In genomic region chr19:10782795-10783194, GRCh38 we compare ENCODE assay signal across 28 cellular contexts. TPM values are rescaled to one million over a fixed set of nuclear protein-coding genes. Genes with fewer than 3 reads are reported as not detected.
DNase-seq lines count a peak whose midpoint lies in the region; ATAC-seq and TF ChIP-seq lines count a peak whose summit lies in the region.
"Had no signal": no experiment of that assay in that cellular context is flagged by ENCODE, and none has a peak within 500 bp of the region (broad histone marks: within the 10 kb centered on the region; RNA-seq: fewer than 3 reads in every experiment).

No MANE protein-coding gene starts in this region.

- H3K9me3 ChIP-seq in right atrium auricular region: no peaks in the 10 kb centered on the region
- no peaks in the 10 kb centered on the region for H3K9me3 ChIP-seq in T-helper 17 cell (ENCODE audit: control insufficient read depth, low read length, poor library complexity, severe bottlenecking)
- no peaks in the 10 kb centered on the region for H3K9me3 ChIP-seq in left ventricle myocardium inferior (replicated peaks)
- H3K9me3 ChIP-seq: A549, pancreas, Peyer's patch, thyroid gland, vagina had no signal

- H3K36me3 ChIP-seq in right atrium auricular region (peaks cover 97% of the 10 kb centered on the region), left ventricle myocardium inferior (peaks cover 93% of the 10 kb centered on the region), H7 (replicated peaks; ENCODE audit: control insufficient read depth, insufficient read depth, low read length) (peaks cover 30% of the 10 kb centered on the region)

- no peak overlapping the region for H3K4me3 Mint-ChIP-seq in T-helper 17 cell
- H3K4me3 Mint-ChIP-seq in stimulated activated effector memory CD8-positive, alpha-beta T cell treated with anti-CD3 and anti-CD28 coated beads, Interleukin-12 subunit alpha, Interleukin-12 subunit beta, amount 100 ng/mL, for 72 hours: no peak overlapping the region
- no peak overlapping the region for H3K4me3 Mint-ChIP-seq in progenitor cell of endocrine pancreas (ENCODE audit: low read depth)
- H3K4me3 Mint-ChIP-seq: endodermal cell had no signal

- no peaks in the 10 kb centered on the region for H3K9me3 Mint-ChIP-seq in stimulated activated effector memory CD8-positive, alpha-beta T cell treated with anti-CD3 and anti-CD28 coated beads, Interleukin-12 subunit alpha, Interleukin-12 subunit beta, amount 100 ng/mL, for 72 hours
- H3K9me3 Mint-ChIP-seq in progenitor cell of endocrine pancreas (ENCODE audit: low read depth): no peaks in the 10 kb centered on the region
- H3K9me3 Mint-ChIP-seq: endodermal cell had no signal

- H3K27me3 Mint-ChIP-seq in T-helper 17 cell (no peaks in the 10 kb centered on the region), progenitor cell of endocrine pancreas (no peaks in the 10 kb centered on the region)

- peak; percentile 86 for ATAC-seq in Right ventricle myocardium inferior
- ATAC-seq in T-helper 17 cell: no peak
- ATAC-seq in stimulated activated effector memory CD8-positive, alpha-beta T cell treated with anti-CD3 and anti-CD28 coated beads, Interleukin-12 subunit alpha, Interleukin-12 subunit beta, amount 100 ng/mL, for 72 hours: no peak
- ATAC-seq: A549, esophagus mucosa, pancreas had no signal

- H3K27ac Mint-ChIP-seq in T-helper 17 cell (peak overlapping the region; percentile 82), progenitor cell of endocrine pancreas (no peak overlapping the region)
- H3K27ac Mint-ChIP-seq in stimulated activated effector memory CD8-positive, alpha-beta T cell treated with anti-CD3 and anti-CD28 coated beads, Interleukin-12 subunit alpha, Interleukin-12 subunit beta, amount 100 ng/mL, for 72 hours: peak overlapping the region; percentile 83
- H3K27ac Mint-ChIP-seq: endodermal cell had no signal

- H3K4me1 ChIP-seq in right atrium auricular region: peaks cover 0 to 17% of the 10 kb centered on the region in 2 donors
- H3K4me1 ChIP-seq in left ventricle myocardium inferior: peaks cover 56% of the 10 kb centered on the region
- H3K4me1 ChIP-seq: A549, pancreas, Peyer's patch had no signal

- H3K4me3 ChIP-seq in right atrium auricular region (no peak overlapping the region), left ventricle myocardium inferior (no peak overlapping the region), H7 (ENCODE audit: insufficient read depth, low read depth, low read length) (no peak overlapping the region)
- H3K4me3 ChIP-seq: A549, pancreas, Peyer's patch, smooth muscle cell, thyroid gland, vagina had no signal

- no peak for TF ChIP-seq CTCF in right atrium auricular region (IDR thresholded peaks at IDR 0.05)
- no peak for TF ChIP-seq CTCF in left ventricle myocardium inferior (IDR thresholded peaks at IDR 0.05; ENCODE audit: borderline replicate concordance)
- TF ChIP-seq CTCF in progenitor cell of endocrine pancreas (IDR thresholded peaks at IDR 0.05; ENCODE audit: unreplicated experiment): no peak

- H3K4me1 Mint-ChIP-seq in T-helper 17 cell (peaks cover 8% of the 10 kb centered on the region), progenitor cell of endocrine pancreas (ENCODE audit: low read depth) (no peaks in the 10 kb centered on the region)
- peaks cover 14% of the 10 kb centered on the region for H3K4me1 Mint-ChIP-seq in stimulated activated effector memory CD8-positive, alpha-beta T cell treated with anti-CD3 and anti-CD28 coated beads, Interleukin-12 subunit alpha, Interleukin-12 subunit beta, amount 100 ng/mL, for 72 hours
- H3K4me1 Mint-ChIP-seq: endodermal cell had no signal

- intact Hi-C loops in Right ventricle myocardium inferior (cut with DNase I) (loop anchor here (1.0 kb wide), 2 partner anchors 13 to 65 kb away; no protein-coding TSS in a partner anchor), left ventricle myocardium inferior (cut with micrococcal nuclease) (no loop called here)

- H3K27ac ChIP-seq in right atrium auricular region (no peak overlapping the region), left ventricle myocardium inferior (replicated peaks) (peak overlapping the region; percentile 74)
- H3K27ac ChIP-seq: A549, Peyer's patch, thyroid gland, vagina had no signal

- H3K27me3 ChIP-seq in right atrium auricular region (no peaks in the 10 kb centered on the region), left ventricle myocardium inferior (ENCODE audit: low read depth) (no peaks in the 10 kb centered on the region), H7 (ENCODE audit: control insufficient read depth, insufficient read depth, low read length) (no peaks in the 10 kb centered on the region)
- H3K27me3 ChIP-seq: pancreas, Peyer's patch, thyroid gland, vagina had no signal

- DNase-seq in Right ventricle myocardium inferior (ENCODE audit: missing footprints) (peak; percentile 81), right atrium auricular region (ENCODE audit: low spot score) (no peak), T-helper 17 cell (no peak), left ventricle myocardium inferior (peak; percentile 74), H7 (no peak), progenitor cell of endocrine pancreas (ENCODE audit: low spot score, unreplicated experiment) (no peak), GOT3 (lab: John Stamatoyannopoulos, UW) (no peak)
- no peak for DNase-seq in stimulated activated effector memory CD8-positive, alpha-beta T cell treated with anti-CD3 and anti-CD28 coated beads, Interleukin-12 subunit alpha, Interleukin-12 subunit beta, amount 100 ng/mL, for 72 hours (ENCODE audit: low spot score in 2 of 2)
- DNase-seq: activated CD4-positive, alpha-beta T cell treated with anti-CD3 and anti-CD28 coated beads, Interleukin-2, amount 50 U/mL, for 48 hours; activated T-cell treated with anti-CD3 and anti-CD28 coated beads, Interleukin-2, amount 50 U/mL, for 48 hours; central memory CD4-positive, alpha-beta T cell; endodermal cell; HCEC 1CT; kidney glomerular epithelial cell; mammary epithelial cell; MV-4-11; NCI-H1436 treated with DMSO at 0.1 percent for 48 hours; NCI-H446; NCI-H748 treated with DMSO at 0.1 percent for 48 hours; pancreas; Peyer's patch; SIG-M5; stimulated activated CD4-positive, alpha-beta T cell treated with anti-CD3 and anti-CD28 coated beads, Interleukin-1b, Interleukin-23, amount 100 ng/mL, for 48 hours; thyroid gland had no signal

- H3K36me3 Mint-ChIP-seq in T-helper 17 cell (ENCODE audit: low read depth): peaks cover 9% of the 10 kb centered on the region
- peaks cover 99% of the 10 kb centered on the region for H3K36me3 Mint-ChIP-seq in stimulated activated effector memory CD8-positive, alpha-beta T cell treated with anti-CD3 and anti-CD28 coated beads, Interleukin-12 subunit alpha, Interleukin-12 subunit beta, amount 100 ng/mL, for 72 hours
- peaks cover 30% of the 10 kb centered on the region for H3K36me3 Mint-ChIP-seq in progenitor cell of endocrine pancreas (ENCODE audit: insufficient read depth)

RNA-seq across cellular contexts. Expression of gene TMED1, which starts 53.2 kb away (rescaled TPM):
- total RNA-seq in Right ventricle myocardium inferior (30.3 TPM), right atrium auricular region (10 to 100 TPM; 39.3 to 50.9 TPM), T-helper 17 cell (10 to 100 TPM in 1 of 2 donors, 1 to 10 TPM in 1; 8.7 to 10.5 TPM), left ventricle myocardium inferior (32.9 TPM), progenitor cell of endocrine pancreas (32.6 and 39.3 TPM in 2 replicates)
- 49.5 and 50.3 TPM in 2 replicates for total RNA-seq in H7 (2014; rRNA removed; shearing (Covaris generic))

Comparison
In these comparisons a context has a peak if more than half of its experiments do, and no peak if none do; other contexts are left out.
1. DNase-seq: peak in Right ventricle myocardium inferior (single experiment) and left ventricle myocardium inferior (single experiment); none in right atrium auricular region (single experiment), T-helper 17 cell (0 of 3), stimulated activated effector memory CD8-positive, alpha-beta T cell treated with anti-CD3 and anti-CD28 coated beads, Interleukin-12 subunit alpha, Interleukin-12 subunit beta, amount 100 ng/mL, for 72 hours (0 of 2), H7 (single experiment), progenitor cell of endocrine pancreas (single experiment) and GOT3 (single experiment).